In the genomic region with DNA sequence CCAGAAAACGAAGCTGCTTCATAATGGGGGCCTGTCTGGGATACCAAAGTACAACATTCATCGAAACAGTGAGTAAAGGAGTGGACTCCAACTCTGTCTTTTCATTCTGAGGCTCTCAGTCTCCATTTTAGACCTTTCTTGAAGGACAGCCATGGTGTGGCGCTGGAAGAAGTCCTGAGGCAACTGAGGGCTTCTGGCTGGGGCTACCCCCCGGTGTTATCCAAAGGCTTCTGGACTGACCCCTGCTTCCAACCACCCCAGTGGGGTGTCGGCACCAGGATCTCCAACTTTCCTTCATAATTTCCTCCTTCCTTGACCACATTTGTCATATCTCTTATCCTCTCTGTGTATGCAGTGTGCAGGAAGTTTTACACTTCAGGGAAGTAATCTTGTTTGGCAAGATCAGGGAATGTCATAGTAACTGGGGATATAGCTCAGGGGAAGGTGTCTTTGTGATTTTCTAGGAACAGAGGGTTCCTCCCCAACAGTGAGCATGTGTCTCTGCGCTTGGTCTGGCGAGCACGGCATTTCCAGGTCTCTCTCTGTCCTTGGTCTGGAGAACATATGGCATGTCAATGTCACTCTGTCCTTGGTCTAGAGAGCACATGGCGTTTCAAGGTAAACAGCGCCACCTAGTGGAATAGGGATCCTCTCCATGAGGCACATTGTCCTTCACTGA, we compare ENCODE assay signal across 8 cellular contexts. TPM values are rescaled to one million over a fixed set of nuclear protein-coding genes. Genes with fewer than 3 reads are reported as not detected.
DNase-seq lines count a peak whose midpoint lies in the region; ATAC-seq lines count a peak whose summit lies in the region.

No MANE protein-coding gene starts in this region.

- no peak overlapping the region for H2BK120ac ChIP-seq in trophoblast cell (ENCODE audit: insufficient read depth, low read length, poor library complexity)

- H3K79me1 ChIP-seq in trophoblast cell (ENCODE audit: low read length) = no peaks in the 10 kb centered on the region

- H3K4me3 ChIP-seq in Jurkat, Clone E6-1 (ENCODE audit: low read length) = no peak overlapping the region
- no peak overlapping the region for H3K4me3 ChIP-seq in trophoblast cell (ENCODE audit: low read depth, low read length)

- H3K4me1 Mint-ChIP-seq in activated T-cell treated with anti-CD3 and anti-CD28 coated beads, Interleukin-2, amount 50 U/mL, for 72 hours (ENCODE audit: low read depth) = peaks cover 4% of the 10 kb centered on the region

- DNase-seq in D341Med (ENCODE audit: low spot score) (peak; percentile 61), RPMI7951 (ENCODE audit: low read depth) (peak; percentile 78), fibroblast of the conjunctiva (ENCODE audit: low read depth) (peak; percentile 23), trophoblast cell (peak; percentile 67 to 92), ureter (ENCODE audit: low spot score) (peak; percentile 60)
- peak; percentile 79 for DNase-seq in Jurkat, Clone E6-1 (ENCODE audit: low read depth, low spot score)
- peak; percentile 76 to 80 for DNase-seq in activated T-cell treated with anti-CD3 and anti-CD28 coated beads, Interleukin-2, amount 50 U/mL, for 72 hours

- no peaks in the 10 kb centered on the region for H3K36me3 Mint-ChIP-seq in activated T-cell treated with anti-CD3 and anti-CD28 coated beads, Interleukin-2, amount 50 U/mL, for 72 hours (ENCODE audit: insufficient read depth in 2 of 2)

- H3K23ac ChIP-seq in trophoblast cell (ENCODE audit: low read length) = no peak overlapping the region

- H3K36me3 ChIP-seq in trophoblast cell (ENCODE audit: control insufficient read depth in 1 of 2, insufficient read depth in 2 of 2, low read length in 2 of 2) = no peaks in the 10 kb centered on the region

- H3K14ac ChIP-seq in trophoblast cell (ENCODE audit: low read length) = no peak overlapping the region

- no peak overlapping the region for H3K18ac ChIP-seq in trophoblast cell (ENCODE audit: low read length)

- no CpG with 5 or more reads among the region's 10 CpGs for WGBS in trophoblast cell (ENCODE audit: extremely low coverage, insufficient coverage, insufficient read length)

- H3K9ac ChIP-seq in trophoblast cell (ENCODE audit: low read length) = no peak overlapping the region

- H3K4me1 ChIP-seq in trophoblast cell (ENCODE audit: control insufficient read depth in 1 of 2, insufficient read depth in 2 of 2, low read length in 2 of 2) = no peaks in the 10 kb centered on the region

- no peak overlapping the region for H4K91ac ChIP-seq in trophoblast cell (ENCODE audit: low read depth, low read length)

- H3K9me3 ChIP-seq in trophoblast cell (ENCODE audit: insufficient read depth, low read depth, low read length) = peaks cover 8% of the 10 kb centered on the region

- no peaks in the 10 kb centered on the region for H3K27me3 ChIP-seq in trophoblast cell (ENCODE audit: insufficient read depth, low read length)

- ATAC-seq in activated T-cell treated with anti-CD3 and anti-CD28 coated beads, Interleukin-2, amount 50 U/mL, for 72 hours (replicated peaks in 1 of 2) = peak; percentile 86
- no peak for ATAC-seq in HG02870 (IDR thresholded peaks at IDR 0.05; ENCODE audit: unreplicated experiment)

- H2AFZ ChIP-seq in trophoblast cell (ENCODE audit: insufficient read depth, low read length, poor library complexity) = no peak overlapping the region

- H2BK12ac ChIP-seq in trophoblast cell (ENCODE audit: low read length) = no peak overlapping the region

- no peak overlapping the region for H3K27ac Mint-ChIP-seq in activated T-cell treated with anti-CD3 and anti-CD28 coated beads, Interleukin-2, amount 50 U/mL, for 72 hours

- H3K4me2 ChIP-seq in trophoblast cell (ENCODE audit: low read length) = no peak overlapping the region

- no peak overlapping the region for H3K4me3 Mint-ChIP-seq in activated T-cell treated with anti-CD3 and anti-CD28 coated beads, Interleukin-2, amount 50 U/mL, for 72 hours

- H3K27me3 Mint-ChIP-seq in activated T-cell treated with anti-CD3 and anti-CD28 coated beads, Interleukin-2, amount 50 U/mL, for 72 hours (ENCODE audit: low read depth) = no peaks in the 10 kb centered on the region

- H2AK5ac ChIP-seq in trophoblast cell (ENCODE audit: low read length) = no peak overlapping the region

- H4K12ac ChIP-seq in trophoblast cell (ENCODE audit: low read depth, low read length) = no peak overlapping the region

- no peak overlapping the region for H3K4ac ChIP-seq in trophoblast cell (ENCODE audit: low read depth, low read length)

- H4K8ac ChIP-seq in trophoblast cell (ENCODE audit: low read depth, low read length) = no peak overlapping the region

- no peak overlapping the region for H3K27ac ChIP-seq in trophoblast cell (ENCODE audit: low read depth, low read length)

- no peaks in the 10 kb centered on the region for H3K79me2 ChIP-seq in trophoblast cell (ENCODE audit: control insufficient read depth, insufficient read depth, low read length, poor library complexity)

- no peak overlapping the region for H2BK5ac ChIP-seq in trophoblast cell (ENCODE audit: low read depth, low read length, poor library complexity)

- H3K9me3 Mint-ChIP-seq in activated T-cell treated with anti-CD3 and anti-CD28 coated beads, Interleukin-2, amount 50 U/mL, for 72 hours = no peaks in the 10 kb centered on the region

RNA-seq across cellular contexts. Expression of a gene that starts 19.4 kb away (rescaled TPM):
- 33.1 TPM for polyA plus RNA-seq in Jurkat, Clone E6-1 (2012; ENCODE audit: insufficient read depth, insufficient read length)
- 45.1 and 52.7 TPM in 2 replicates for total RNA-seq in RPMI7951 (2014; rRNA removed; shearing (Covaris generic))
- 10 to 100 TPM; 50.6 to 67.7 TPM for total RNA-seq in activated T-cell treated with anti-CD3 and anti-CD28 coated beads, Interleukin-2, amount 50 U/mL, for 72 hours
- polyA plus RNA-seq in trophoblast cell (2013) = 41.3 and 43.8 TPM in 2 replicates
- 59.6 TPM for total RNA-seq in ureter

RNA-seq across cellular contexts. Expression of a gene that starts 51.2 kb away (rescaled TPM):
- polyA plus RNA-seq in Jurkat, Clone E6-1 (2012; ENCODE audit: insufficient read depth, insufficient read length) = not detected
- total RNA-seq in RPMI7951 (2014; rRNA removed; shearing (Covaris generic)) = under 0.01 TPM in 1 of 2 replicates, not detected in the other
- not detected for total RNA-seq in activated T-cell treated with anti-CD3 and anti-CD28 coated beads, Interleukin-2, amount 50 U/mL, for 72 hours
- 0.69 and 0.79 TPM in 2 replicates for polyA plus RNA-seq in trophoblast cell (2013)
- 0.57 TPM for total RNA-seq in ureter

RNA-seq across cellular contexts. Expression of a gene that starts 51.3 kb away (rescaled TPM):
- polyA plus RNA-seq in Jurkat, Clone E6-1 (2012; ENCODE audit: insufficient read depth, insufficient read length) = 2.1 TPM
- 0.12 and 0.39 TPM in 2 replicates for total RNA-seq in RPMI7951 (2014; rRNA removed; shearing (Covaris generic))
- 1 to 10 TPM; 1.2 to 1.9 TPM for total RNA-seq in activated T-cell treated with anti-CD3 and anti-CD28 coated beads, Interleukin-2, amount 50 U/mL, for 72 hours
- 0.61 and 0.67 TPM in 2 replicates for polyA plus RNA-seq in trophoblast cell (2013)
- total RNA-seq in ureter = 4.2 TPM

RNA-seq across cellular contexts. Expression of a gene that starts 51.4 kb away (rescaled TPM):
- 4.1 TPM for polyA plus RNA-seq in Jurkat, Clone E6-1 (2012; ENCODE audit: insufficient read depth, insufficient read length)
- 0.29 and 0.84 TPM in 2 replicates for total RNA-seq in RPMI7951 (2014; rRNA removed; shearing (Covaris generic))
- total RNA-seq in activated T-cell treated with anti-CD3 and anti-CD28 coated beads, Interleukin-2, amount 50 U/mL, for 72 hours = 10 to 100 TPM in 1 of 2 donors, 1 to 10 TPM in 1; 9.2 to 14.0 TPM
- polyA plus RNA-seq in trophoblast cell (2013) = 5.0 and 5.5 TPM in 2 replicates
- total RNA-seq in ureter = 5.5 TPM

Comparison
In these comparisons a context has a peak if more than half of its experiments do, and no peak if none do; other contexts are left out.
1. DNase-seq: peak in every context shown above with its lines; median percentile 80 in trophoblast cell; 79 in Jurkat, Clone E6-1; 78 in RPMI7951; 78 in activated T-cell treated with anti-CD3 and anti-CD28 coated beads, Interleukin-2, amount 50 U/mL, for 72 hours; 61 in D341Med; 60 in ureter; 23 in fibroblast of the conjunctiva.